ENCODE assay signal across 27 cellular contexts in the genomic region with DNA sequence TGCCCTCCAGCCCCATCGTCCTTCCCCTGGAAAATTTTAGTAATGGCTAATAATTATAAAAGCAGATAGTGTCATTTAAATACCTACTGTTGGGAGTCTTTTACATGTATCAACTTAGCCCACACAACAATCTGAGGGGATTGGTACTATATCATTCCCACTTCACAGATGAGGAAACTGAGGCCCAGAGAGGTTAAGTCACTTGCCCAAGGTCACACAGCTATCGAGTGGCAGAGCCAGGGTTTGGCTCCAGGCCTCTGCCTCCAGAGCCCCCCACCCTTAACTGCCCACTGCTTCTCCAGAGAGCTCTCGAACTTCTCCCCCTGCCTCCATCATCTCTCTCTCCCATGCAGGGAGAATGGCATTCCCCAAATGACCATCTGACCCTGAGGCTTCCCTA. TPM values are rescaled to one million over a fixed set of nuclear protein-coding genes. Genes with fewer than 3 reads are reported as not detected.
"Had no signal": no experiment of that assay in that cellular context is flagged by ENCODE, and none has a peak within 500 bp of the region (broad histone marks: within the 10 kb centered on the region; RNA-seq: fewer than 3 reads in every experiment).

No MANE protein-coding gene starts in this region.

- H3K9me3 Mint-ChIP-seq: neural crest cell; stimulated activated effector memory CD8-positive, alpha-beta T cell treated with anti-CD3 and anti-CD28 coated beads, Interleukin-12 subunit alpha, Interleukin-12 subunit beta, amount 100 ng/mL, for 72 hours had no signal

- H3K36me3 Mint-ChIP-seq: stimulated activated effector memory CD8-positive, alpha-beta T cell treated with anti-CD3 and anti-CD28 coated beads, Interleukin-12 subunit alpha, Interleukin-12 subunit beta, amount 100 ng/mL, for 72 hours had no signal

- H3K36me3 ChIP-seq: esophagus squamous epithelium, heart right ventricle, left lung, ovary, stomach, thyroid gland, vagina had no signal

- H3K9me3 ChIP-seq: esophagus squamous epithelium, heart right ventricle, left lung, ovary, stomach, thyroid gland, vagina had no signal

- H3K4me3 ChIP-seq: coronary artery, esophagus squamous epithelium, heart right ventricle, left lung, ovary, smooth muscle cell, stomach, thyroid gland, vagina had no signal

- H3K27ac ChIP-seq: coronary artery, esophagus squamous epithelium, heart right ventricle, left lung, ovary, stomach, thyroid gland, vagina had no signal

- H3K4me1 ChIP-seq: left lung, vagina had no signal

- H3K27ac Mint-ChIP-seq: naive thymus-derived CD8-positive, alpha-beta T cell; stimulated activated effector memory CD8-positive, alpha-beta T cell treated with anti-CD3 and anti-CD28 coated beads, Interleukin-12 subunit alpha, Interleukin-12 subunit beta, amount 100 ng/mL, for 72 hours had no signal

- H3K27me3 ChIP-seq: ovary, thyroid gland, vagina had no signal

- H3K4me2 ChIP-seq: smooth muscle cell had no signal

- H3K4me3 Mint-ChIP-seq: naive thymus-derived CD8-positive, alpha-beta T cell; neural crest cell; stimulated activated effector memory CD8-positive, alpha-beta T cell treated with anti-CD3 and anti-CD28 coated beads, Interleukin-12 subunit alpha, Interleukin-12 subunit beta, amount 100 ng/mL, for 72 hours had no signal

- DNase-seq: dermis blood vessel endothelial cell; effector memory CD4-positive, alpha-beta T cell; erythroblast; esophagus squamous epithelium; foreskin melanocyte; glutamatergic neuron; heart right ventricle; hippocampal formation; left cardiac atrium; left lung; midbrain; naive thymus-derived CD8-positive, alpha-beta T cell; ovary; stimulated activated CD4-positive, alpha-beta T cell treated with anti-CD3 and anti-CD28 coated beads, Interleukin-2, amount 100 ng/mL, for 24 hours; stimulated activated CD4-positive, alpha-beta T cell treated with anti-CD3 and anti-CD28 coated beads, Interleukin-4, amount 100 ng/mL, for 24 hours; stimulated activated naive CD4-positive, alpha-beta T cell treated with Interleukin-2 at 50 U/mL for 16 hours; stomach; thyroid gland; trophoblast cell had no signal

RNA-seq across cellular contexts. Expression of a gene that starts 7.4 kb away (rescaled TPM):
- total RNA-seq: kidney epithelial cell; lower leg skin; naive thymus-derived CD8-positive, alpha-beta T cell; pulmonary artery endothelial cell; smooth muscle cell had no signal
- polyA plus RNA-seq: heart right ventricle; naive thymus-derived CD8-positive, alpha-beta T cell; smooth muscle cell had no signal
